In the genomic region with DNA sequence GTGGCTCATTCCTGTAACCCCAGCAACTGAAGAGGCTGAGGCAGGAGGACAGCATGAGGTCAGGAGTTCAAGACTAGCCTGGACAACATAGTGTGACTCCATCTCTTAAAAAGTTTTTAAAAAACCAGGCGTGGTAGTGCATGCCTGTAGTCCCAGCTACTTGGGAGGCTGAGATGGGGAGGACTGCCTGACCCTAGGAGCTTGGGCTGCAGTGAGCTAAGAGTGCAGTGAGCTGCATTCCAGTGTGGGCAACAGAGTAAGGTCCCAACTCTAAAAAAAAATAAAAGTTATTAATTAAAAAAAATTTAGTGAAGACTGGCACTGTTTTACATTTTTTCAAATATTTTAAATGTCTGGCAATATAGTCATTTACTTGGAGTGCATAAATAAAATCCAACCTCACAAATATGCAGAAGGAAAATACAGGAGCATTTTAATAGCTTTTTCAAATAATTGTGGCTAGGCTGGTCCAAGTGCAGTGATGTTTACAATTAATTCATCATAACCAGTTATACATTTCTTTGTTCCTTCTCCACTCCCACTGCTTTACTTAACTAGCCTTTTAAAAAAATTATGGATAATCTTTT, we compare ENCODE assay signal across 14 cellular contexts. TPM values are rescaled to one million over a fixed set of nuclear protein-coding genes. Genes with fewer than 3 reads are reported as not detected.
DNase-seq lines count a peak whose midpoint lies in the region; ATAC-seq and TF ChIP-seq lines count a peak whose summit lies in the region.
"Had no signal": no experiment of that assay in that cellular context is flagged by ENCODE, and none has a peak within 500 bp of the region (broad histone marks: within the 10 kb centered on the region; RNA-seq: fewer than 3 reads in every experiment).

No MANE protein-coding gene starts in this region.

- ATAC-seq in IMR-90 (ENCODE audit: low read depth) (peak; percentile 87), GM21529 (IDR thresholded peaks at IDR 0.05; ENCODE audit: unreplicated experiment) (no peak)

- H3K9me2 ChIP-seq in MM.1S (replicated peaks; ENCODE audit: insufficient read depth, low read length), result no peaks in the 10 kb centered on the region

- H2BK120ac ChIP-seq in IMR-90 (ENCODE audit: low read depth, low read length), result no peak overlapping the region

- peak overlapping the region in 1 of 2 experiments; percentile 17; a peak in 1 of 4 replicates for H4K8ac ChIP-seq in IMR-90 (ENCODE audit: low read depth in 2 of 2, low read length in 2 of 2)

- no peak overlapping the region for H3K23ac ChIP-seq in IMR-90 (ENCODE audit: low read depth, low read length)

- H4K91ac ChIP-seq in IMR-90 (ENCODE audit: insufficient read depth, low read depth, low read length), result no peak overlapping the region

- H3K27ac ChIP-seq in IMR-90 (ENCODE audit: insufficient read depth, low read length) (peak overlapping the region; percentile 20; the same call in 1 of the 2 replicates), MM.1S (ENCODE audit: low read length) (no peak overlapping the region)

- H3K79me1 ChIP-seq in IMR-90 (ENCODE audit: low read depth in 1 of 2, low read length in 2 of 2), result peaks cover 19 to 46% of the 10 kb centered on the region in 2 experiments

- no CpG with 5 or more reads among the region's 1 CpG for WGBS in IMR-90 (ENCODE audit: extremely low coverage in 2 of 2, insufficient read length in 1 of 2), 2 experiments

- dilution Hi-C loops in IMR-90 (cut with HindIII; ENCODE audit: low sequenced_read_pairs, unreplicated experiment), result no loop called here

- TF ChIP-seq POLR2A in IMR-90 (IDR thresholded peaks at IDR 0.05; ENCODE audit: low read depth, low read length), result no peak

- H3K79me2 ChIP-seq in MM.1S (ENCODE audit: low read length), result peaks cover 95% of the 10 kb centered on the region

- in situ Hi-C loops in IMR-90 (cut with MboI; ENCODE audit: low sequenced_read_pairs), result no loop called here

- H3K4me1 ChIP-seq in IMR-90 (ENCODE audit: control insufficient read depth, insufficient read depth, low read length) (no peaks in the 10 kb centered on the region), MM.1S (ENCODE audit: low read length) (no peaks in the 10 kb centered on the region)

- DNase-seq in EH (ENCODE audit: low read depth) (peak; percentile 88), IMR-90 (peak; percentile 25), chondrocyte (ENCODE audit: low spot score) (no peak), MM.1S (no peak), amygdala (lab: John Stamatoyannopoulos, UW) (no peak), HUDEP-2 (lab: John Stamatoyannopoulos, UW; ENCODE audit: unreplicated experiment in 76 of 76) (no peak)
- DNase-seq: DMS153, NCI-H187 treated with DMSO at 0.1 percent for 48 hours, NCI-H345, NCI-H69, SHP77 treated with DMSO at 0.1 percent for 48 hours had no signal

- CTCF ChIA-PET in IMR-90 (lab: Yijun Ruan, JAX), result interaction anchor here (0.8 kb wide), 1 partner anchor 191 kb away, joined by 3 read pairs; no protein-coding TSS in a partner anchor

- TF ChIP-seq RAD21 in IMR-90 (IDR thresholded peaks at IDR 0.05; ENCODE audit: low read length), result no peak

- peaks cover 15% of the 10 kb centered on the region for H3K4me1 Mint-ChIP-seq in chondrocyte (ENCODE audit: low read depth)

- H3F3A ChIP-seq in MM.1S (ENCODE audit: insufficient read depth, low read length), result no peaks in the 10 kb centered on the region

- H3K9ac ChIP-seq in IMR-90 (ENCODE audit: low read depth, low read length) (no peak overlapping the region), MM.1S (ENCODE audit: low read length) (no peak overlapping the region)

- H3K18ac ChIP-seq in IMR-90 (ENCODE audit: low read depth, low read length), result no peak overlapping the region

- no peak overlapping the region for H2BK20ac ChIP-seq in IMR-90 (ENCODE audit: low read depth, low read length)

- no peak overlapping the region for H2AK5ac ChIP-seq in IMR-90 (ENCODE audit: low read depth, low read length)

- H3K4me3 ChIP-seq in IMR-90 (ENCODE audit: insufficient read depth, low read depth, low read length) (no peak overlapping the region), MM.1S (ENCODE audit: low read length) (no peak overlapping the region)

- H3K36me3 Mint-ChIP-seq in chondrocyte (ENCODE audit: low read depth), result no peaks in the 10 kb centered on the region

- H2AK9ac ChIP-seq in IMR-90 (replicated peaks; ENCODE audit: low read depth, low read length, poor library complexity), result no peak overlapping the region

- H3K27me3 ChIP-seq in IMR-90 (ENCODE audit: control insufficient read depth, insufficient read depth, low read length) (no peaks in the 10 kb centered on the region), MM.1S (replicated peaks; ENCODE audit: insufficient read depth, low read length) (no peaks in the 10 kb centered on the region)

- no peak overlapping the region for H4K5ac ChIP-seq in IMR-90 (ENCODE audit: low read depth, low read length)

- H3K9me3 Mint-ChIP-seq in chondrocyte (ENCODE audit: low read depth), result no peaks in the 10 kb centered on the region
- H3K9me3 Mint-ChIP-seq: CD14-positive monocyte; T-helper 1 cell treated with Interleukin-12 subunit alpha and Interleukin-12 subunit beta and Interleukin-4 antibody, amounts not matched to agents 30 μg/mL and 1 μg/mL, for 36 hours had no signal

- no peak overlapping the region for H2BK15ac ChIP-seq in IMR-90 (ENCODE audit: low read depth, low read length)

- H2AFZ ChIP-seq in IMR-90 (replicated peaks; ENCODE audit: low read length, poor library complexity) (no peak overlapping the region), MM.1S (ENCODE audit: low read length) (no peak overlapping the region)

- H3K9me1 ChIP-seq in IMR-90 (ENCODE audit: insufficient read depth, low read length), result peaks cover 8% of the 10 kb centered on the region

- POLR2A ChIA-PET in IMR-90 (lab: Charles Lee; ENCODE audit: unreplicated experiment), result no interaction called here

- no peaks in the 10 kb centered on the region for H3K9me3 ChIP-seq in IMR-90 (ENCODE audit: control insufficient read depth, insufficient read depth, low read length)
- H3K9me3 ChIP-seq in MM.1S (replicated peaks; ENCODE audit: insufficient read depth, low read length), result no peaks in the 10 kb centered on the region

- H3K36me3 ChIP-seq in IMR-90 (ENCODE audit: control insufficient read depth, insufficient read depth, low read length) (peaks cover 7% of the 10 kb centered on the region), MM.1S (replicated peaks; ENCODE audit: insufficient read depth, low read length) (no peaks in the 10 kb centered on the region)

- peak overlapping the region; percentile 10 for H2BK5ac ChIP-seq in IMR-90 (ENCODE audit: low read depth, low read length, poor library complexity, severe bottlenecking)

- H3K4me2 ChIP-seq in IMR-90 (ENCODE audit: low read depth, low read length) (no peak overlapping the region), MM.1S (ENCODE audit: low read depth, low read length) (no peak overlapping the region)

- H4K20me1 ChIP-seq in IMR-90 (ENCODE audit: insufficient read depth, low read length) (peaks cover under 1% of the 10 kb centered on the region), MM.1S (ENCODE audit: insufficient read depth, low read length) (no peaks in the 10 kb centered on the region)

- intact Hi-C loops in IMR-90 (cut with micrococcal nuclease), result no loop called here

- BruUV-seq in IMR-90 (replicated peaks; lab: Mats Ljungman, UMichigan), result no TSS peak

- H3K4me3 Mint-ChIP-seq in chondrocyte (ENCODE audit: unreplicated experiment), result no peak overlapping the region
- H3K4me3 Mint-ChIP-seq: CD14-positive monocyte; T-helper 1 cell treated with Interleukin-12 subunit alpha and Interleukin-12 subunit beta and Interleukin-4 antibody, amounts not matched to agents 30 μg/mL and 1 μg/mL, for 36 hours had no signal

- no peak overlapping the region for H3K56ac ChIP-seq in IMR-90 (ENCODE audit: extremely low read depth, insufficient read depth, low read length)

- H3K4ac ChIP-seq in IMR-90 (ENCODE audit: low read depth, low read length), result no peak overlapping the region

- TF ChIP-seq CTCF in IMR-90 (conservative IDR thresholded peaks at IDR 0.05; ENCODE audit: low read depth, low read length) (no peak), chondrocyte (IDR thresholded peaks at IDR 0.05) (no peak), MM.1S (IDR thresholded peaks at IDR 0.05; ENCODE audit: low read length) (no peak)

- H3K14ac ChIP-seq in IMR-90 (replicated peaks; ENCODE audit: low read depth, low read length), result 0 out of 2 replicates have a peak overlapping the region, but pooled peaks have one; percentile 7

- no peaks in the 10 kb centered on the region for H3K27me3 Mint-ChIP-seq in chondrocyte (ENCODE audit: low read depth)

- peak overlapping the region; percentile 74 for H3K27ac Mint-ChIP-seq in chondrocyte (ENCODE audit: unreplicated experiment)
- H3K27ac Mint-ChIP-seq: T-helper 1 cell treated with Interleukin-12 subunit alpha and Interleukin-12 subunit beta and Interleukin-4 antibody, amounts not matched to agents 30 μg/mL and 1 μg/mL, for 36 hours had no signal

TF ChIP-seq in IMR-90, 13 proteins besides CTCF, POLR2A, EP300 and RAD21 (continues in another document):
- TF ChIP-seq, protein P1, sequence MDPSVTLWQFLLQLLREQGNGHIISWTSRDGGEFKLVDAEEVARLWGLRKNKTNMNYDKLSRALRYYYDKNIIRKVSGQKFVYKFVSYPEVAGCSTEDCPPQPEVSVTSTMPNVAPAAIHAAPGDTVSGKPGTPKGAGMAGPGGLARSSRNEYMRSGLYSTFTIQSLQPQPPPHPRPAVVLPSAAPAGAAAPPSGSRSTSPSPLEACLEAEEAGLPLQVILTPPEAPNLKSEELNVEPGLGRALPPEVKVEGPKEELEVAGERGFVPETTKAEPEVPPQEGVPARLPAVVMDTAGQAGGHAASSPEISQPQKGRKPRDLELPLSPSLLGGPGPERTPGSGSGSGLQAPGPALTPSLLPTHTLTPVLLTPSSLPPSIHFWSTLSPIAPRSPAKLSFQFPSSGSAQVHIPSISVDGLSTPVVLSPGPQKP (IDR thresholded peaks at IDR 0.05; ENCODE audit: borderline replicate concordance, low read depth, low read length), result no peak
- no peak for TF ChIP-seq SMC3 (IDR thresholded peaks at IDR 0.05; ENCODE audit: low read depth, low read length)
- TF ChIP-seq MXI1 (IDR thresholded peaks at IDR 0.05; ENCODE audit: borderline replicate concordance, low read depth, low read length), result no peak
- TF ChIP-seq MAZ (IDR thresholded peaks at IDR 0.05; ENCODE audit: borderline replicate concordance, low read depth, low read length), result no peak
- TF ChIP-seq RCOR1 (IDR thresholded peaks at IDR 0.05; ENCODE audit: insufficient replicate concordance, low read length), result no peak
- no peak for TF ChIP-seq NFE2L2 (IDR thresholded peaks at IDR 0.05; ENCODE audit: low read depth, low read length)
- TF ChIP-seq FOS (IDR thresholded peaks at IDR 0.05; ENCODE audit: low read depth, low read length), result no peak

RNA-seq across cellular contexts. Expression of gene ZBTB8OS, which starts 10.8 kb away (rescaled TPM):
- total RNA-seq in IMR-90 (2012; rRNA removed) (31.0 and 59.2 TPM in 2 replicates), chondrocyte (30.0 to 41.1 TPM (median 36.7 TPM) in 3 replicates)
- 43.5 and 52.6 TPM in 2 replicates for polyA plus RNA-seq in IMR-90 (2012; rRNA removed)
- 13.7 and 23.7 TPM in 2 replicates for polyA plus RNA-seq in IMR-90 (2012; cell fraction: cytosol; rRNA removed)
- polyA plus RNA-seq in IMR-90 (2012; cell fraction: nucleus; rRNA removed; ENCODE audit: low replicate concordance), result 4.7 and 28.5 TPM in 2 replicates

RNA-seq across cellular contexts. Expression of gene RBBP4, which starts 11.4 kb away (rescaled TPM):
- total RNA-seq in IMR-90 (2012; rRNA removed) (138 and 161 TPM in 2 replicates), chondrocyte (155 to 194 TPM (median 156 TPM) in 3 replicates)
- 71.0 and 82.9 TPM in 2 replicates for polyA plus RNA-seq in IMR-90 (2012; rRNA removed)
- polyA plus RNA-seq in IMR-90 (2012; cell fraction: cytosol; rRNA removed), result 30.3 and 58.3 TPM in 2 replicates
- 34.6 and 96.3 TPM in 2 replicates for polyA plus RNA-seq in IMR-90 (2012; cell fraction: nucleus; rRNA removed; ENCODE audit: low replicate concordance)

Comparison
In these comparisons a context has a peak if more than half of its experiments do, and no peak if none do; other contexts are left out.
1. DNase-seq: peak in EH (single experiment) and IMR-90 (single experiment); none in chondrocyte (single experiment), MM.1S (single experiment), amygdala (0 of 56) and HUDEP-2 (0 of 76).